ENCODE assay signal across 17 cellular contexts in the genomic region with DNA sequence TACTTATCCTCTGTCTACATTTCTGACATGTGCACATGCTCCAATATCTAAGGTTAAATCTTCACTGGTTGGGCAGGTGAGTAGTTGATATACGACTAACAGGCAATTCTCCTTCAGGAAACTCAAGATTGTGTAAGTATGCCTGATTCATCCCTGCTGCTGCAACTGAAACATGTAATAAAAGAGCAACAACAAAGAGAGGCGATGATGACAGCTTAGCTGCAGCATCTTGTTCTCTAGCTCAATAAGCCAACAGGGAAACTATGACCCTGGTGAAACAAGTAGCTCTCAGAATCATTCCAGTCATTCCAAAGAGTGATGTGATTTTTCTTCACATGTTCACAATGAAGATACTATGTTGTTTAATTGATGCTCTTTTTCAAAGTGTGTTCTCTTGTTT.
DNase-seq lines count a peak whose midpoint lies in the region; ATAC-seq and TF ChIP-seq lines count a peak whose summit lies in the region.
"Had no signal": no experiment of that assay in that cellular context is flagged by ENCODE, and none has a peak within 500 bp of the region (broad histone marks: within the 10 kb centered on the region; RNA-seq: fewer than 3 reads in every experiment).

No MANE protein-coding gene starts in this region.

- H3K4me2 ChIP-seq in mesendoderm (ENCODE audit: low read length), result no peak overlapping the region

- no peaks in the 10 kb centered on the region for H3K79me2 ChIP-seq in mesendoderm (ENCODE audit: control insufficient read depth, insufficient read depth, low read length)

- H3K4me1 ChIP-seq in mesendoderm (ENCODE audit: control insufficient read depth, low read depth, low read length), result peaks cover 6% of the 10 kb centered on the region
- H3K4me1 ChIP-seq: ascending aorta had no signal

- ATAC-seq in omental fat pad (ENCODE audit: low FRiP score), result no peak

- no peak overlapping the region for H3K27ac ChIP-seq in mesendoderm (ENCODE audit: low read depth, low read length)
- H3K27ac ChIP-seq: ascending aorta had no signal

- H3K36me3 ChIP-seq in mesendoderm (ENCODE audit: control insufficient read depth, insufficient read depth, low read length), result no peaks in the 10 kb centered on the region
- H3K36me3 ChIP-seq: ascending aorta had no signal

- H2BK120ac ChIP-seq in mesendoderm (ENCODE audit: low read depth, low read length), result no peak overlapping the region

- H3K23ac ChIP-seq in mesendoderm (ENCODE audit: low read length), result no peak overlapping the region

- WGBS in mesendoderm (ENCODE audit: extremely low coverage, insufficient coverage, low lambda C conversion rate), result no CpG with 5 or more reads among the region's 2 CpGs

- H2BK15ac ChIP-seq in mesendoderm (replicated peaks; ENCODE audit: low read depth), result no peak overlapping the region

- peaks cover 17% of the 10 kb centered on the region for H3K27me3 Mint-ChIP-seq in activated naive CD8-positive, alpha-beta T cell treated with anti-CD3 and anti-CD28 coated beads for 36 hours

- H3K79me1 ChIP-seq in mesendoderm (ENCODE audit: low read length), result no peaks in the 10 kb centered on the region

- no peak for TF ChIP-seq CTCF in epithelial cell of esophagus (IDR thresholded peaks at IDR 0.05; ENCODE audit: insufficient read depth, low read depth, low read length, missing control alignments)
- no peak for TF ChIP-seq CTCF in omental fat pad (IDR thresholded peaks at IDR 0.05)

- no peak overlapping the region for H4K8ac ChIP-seq in mesendoderm (ENCODE audit: low read depth, low read length)

- no peak overlapping the region for H3K9ac ChIP-seq in mesendoderm (ENCODE audit: low read length)

- H3K36me3 Mint-ChIP-seq in activated naive CD8-positive, alpha-beta T cell treated with anti-CD3 and anti-CD28 coated beads for 36 hours, result no peaks in the 10 kb centered on the region
- H3K36me3 Mint-ChIP-seq: CD4-positive, CD25-positive, alpha-beta regulatory T cell had no signal

- no peak overlapping the region for H3K4me3 ChIP-seq in epithelial cell of esophagus (ENCODE audit: low read length)
- no peak overlapping the region for H3K4me3 ChIP-seq in mesendoderm (ENCODE audit: low read length)
- H3K4me3 ChIP-seq: ascending aorta, skin epidermis had no signal

- no peak overlapping the region for H3K27ac Mint-ChIP-seq in activated naive CD8-positive, alpha-beta T cell treated with anti-CD3 and anti-CD28 coated beads for 36 hours
- H3K27ac Mint-ChIP-seq: CD4-positive, CD25-positive, alpha-beta regulatory T cell; T-helper 2 cell treated with Interferon-gamma antibody and Interleukin-4, amounts not matched to agents 5 μg/mL and 100 μg/mL, for 36 hours had no signal

- H2AK5ac ChIP-seq in mesendoderm (ENCODE audit: low read length), result no peak overlapping the region

- H3K4me1 Mint-ChIP-seq in activated naive CD8-positive, alpha-beta T cell treated with anti-CD3 and anti-CD28 coated beads for 36 hours, result peaks cover 9% of the 10 kb centered on the region

- DNase-seq in GM04504 (ENCODE audit: low read depth), result peak; percentile 49
- DNase-seq in NCI-H69 (lab: John Stamatoyannopoulos, UW), result peak; percentile 56
- DNase-seq in epithelial cell of esophagus (ENCODE audit: low read depth), result peak; percentile 99
- DNase-seq in mesendoderm, result peak; percentile 9
- DNase-seq in erythroblast (lab: John Stamatoyannopoulos, UW), result no peak
- no peak for DNase-seq in omental fat pad (ENCODE audit: low spot score)
- no peak for DNase-seq in activated naive CD8-positive, alpha-beta T cell treated with anti-CD3 and anti-CD28 coated beads for 36 hours
- DNase-seq in NCI-H2196 treated with DMSO at 0.1 percent for 48 hours (lab: John Stamatoyannopoulos, UW; ENCODE audit: unreplicated experiment), result no peak
- DNase-seq: activated CD4-positive, alpha-beta T cell treated with anti-CD3 and anti-CD28 coated beads, Interleukin-2, amount 50 U/mL, for 48 hours; CD4-positive, CD25-positive, alpha-beta regulatory T cell; effector CD8-positive, alpha-beta T cell; hypothalamus; NCI-H1048; NCI-H510A had no signal

- no peak overlapping the region for H3K56ac ChIP-seq in mesendoderm (ENCODE audit: low read length)

- H3K18ac ChIP-seq in mesendoderm (ENCODE audit: low read length), result no peak overlapping the region

- H3K9me3 Mint-ChIP-seq in activated naive CD8-positive, alpha-beta T cell treated with anti-CD3 and anti-CD28 coated beads for 36 hours, result no peaks in the 10 kb centered on the region
- H3K9me3 Mint-ChIP-seq: CD4-positive, CD25-positive, alpha-beta regulatory T cell; T-helper 2 cell treated with Interferon-gamma antibody and Interleukin-4, amounts not matched to agents 5 μg/mL and 100 μg/mL, for 36 hours had no signal

- no peak overlapping the region for H4K5ac ChIP-seq in mesendoderm (ENCODE audit: low read length)

- H3K4ac ChIP-seq in mesendoderm (ENCODE audit: low read depth, low read length), result no peak overlapping the region

- H3K27me3 ChIP-seq in mesendoderm (ENCODE audit: insufficient read depth, low read length, poor library complexity), result no peaks in the 10 kb centered on the region
- H3K27me3 ChIP-seq: ascending aorta had no signal

- TF ChIP-seq POLR2A in erythroblast (IDR thresholded peaks at IDR 0.05; ENCODE audit: low read length), result no peak

- H2BK5ac ChIP-seq in mesendoderm (ENCODE audit: low read length), result no peak overlapping the region

- H3K4me3 Mint-ChIP-seq in activated naive CD8-positive, alpha-beta T cell treated with anti-CD3 and anti-CD28 coated beads for 36 hours, result no peak overlapping the region
- H3K4me3 Mint-ChIP-seq: CD4-positive, CD25-positive, alpha-beta regulatory T cell; T-helper 2 cell treated with Interferon-gamma antibody and Interleukin-4, amounts not matched to agents 5 μg/mL and 100 μg/mL, for 36 hours had no signal

Comparison
In these comparisons a context has a peak if more than half of its experiments do, and no peak if none do; other contexts are left out.
1. DNase-seq: peak in GM04504 (single experiment), NCI-H69 (single experiment), epithelial cell of esophagus (single experiment) and mesendoderm (single experiment); none in erythroblast (0 of 2), omental fat pad (single experiment), activated naive CD8-positive, alpha-beta T cell treated with anti-CD3 and anti-CD28 coated beads for 36 hours (single experiment) and NCI-H2196 treated with DMSO at 0.1 percent for 48 hours (single experiment).